ENCODE assay signal across 8 cellular contexts in genomic region chr11:65888163-65888814, GRCh38. TPM values are rescaled to one million over a fixed set of nuclear protein-coding genes. Genes with fewer than 3 reads are reported as not detected.
DNase-seq lines count a peak whose midpoint lies in the region; ATAC-seq and TF ChIP-seq lines count a peak whose summit lies in the region.

FIBP (minus strand) TSS chr11:65888471; CDS start chr11:65888418, 53 bp downstream.

- DNase-seq in GM12865 (ENCODE audit: low read depth) (peak; percentile 99), NCI-H187 (lab: John Stamatoyannopoulos, UW) (peak; percentile 72 to 90), T-helper 17 cell (peak; percentile 88 to 94 (median 94)), amygdala (lab: John Stamatoyannopoulos, UW) (peak; percentile 61 to 98 (median 95)), left ventricle myocardium superior (peak; percentile 98), psoas muscle (peak; percentile 98 to 99)

- H3K4me3 ChIP-seq in GM12865 (ENCODE audit: low read depth, low read length) (peak within 1 kb of the TSS; percentile 78), psoas muscle (peak within 1 kb of the TSS; percentile 75), urinary bladder (ENCODE audit: low read depth, low read length) (peak within 1 kb of the TSS; percentile 51)

- no peaks in the 10 kb centered on the region for H3K27me3 ChIP-seq in psoas muscle (ENCODE audit: insufficient read depth in 3 of 3, low read length in 2 of 3)

- H3K36me3 Mint-ChIP-seq in T-helper 17 cell (ENCODE audit: low read depth): peaks cover 3% of the 10 kb centered on the region

- intact Hi-C loops in left ventricle myocardium superior (cut with micrococcal nuclease): loop anchor here (10.0 kb wide), 1 partner anchor 97 kb away; no protein-coding TSS in a partner anchor
- intact Hi-C loops in psoas muscle (cut with DNase I): loop anchor here (1.0 to 5.0 kb wide), 2 partner anchors 31 to 74 kb away; partner anchors contain the start of genes SART1 (in 2 of the 2), C11orf68 (in 1 of the 2) and DRAP1 (in 1 of the 2)

- H3K4me3 Mint-ChIP-seq in T-helper 17 cell: peak within 1 kb of the TSS; percentile 95

- peak within 1 kb of the TSS; percentile 97 for H3K27ac ChIP-seq in psoas muscle
- H3K27ac ChIP-seq in urinary bladder (ENCODE audit: low read depth): peak within 1 kb of the TSS; percentile 91

- H3K27ac Mint-ChIP-seq in T-helper 17 cell: peak within 1 kb of the TSS; percentile 98

- peaks cover 48% of the 10 kb centered on the region for H3K4me1 Mint-ChIP-seq in T-helper 17 cell

- peak; percentile 78 for TF ChIP-seq CTCF in GM12865 (IDR thresholded peaks at IDR 0.05; ENCODE audit: insufficient read depth, low read depth, low read length, missing control alignments)
- peak; percentile 73 for TF ChIP-seq CTCF in psoas muscle (IDR thresholded peaks at IDR 0.05)

- peak; percentile 51 for ATAC-seq in HG02852 (IDR thresholded peaks at IDR 0.05; ENCODE audit: unreplicated experiment)
- ATAC-seq in T-helper 17 cell: peak; percentile 64
- ATAC-seq in left ventricle myocardium superior: peak; percentile 84
- peak; percentile 82 to 86 (median 84) for ATAC-seq in psoas muscle

- H3K36me3 ChIP-seq in psoas muscle (ENCODE audit: insufficient read depth in 1 of 2, low read depth in 1 of 2) (peaks cover 8 to 37% of the 10 kb centered on the region in 2 donors), urinary bladder (ENCODE audit: insufficient read depth) (no peaks in the 10 kb centered on the region)

- H3K9me3 ChIP-seq in T-helper 17 cell (ENCODE audit: control insufficient read depth, low read length, poor library complexity, severe bottlenecking) (no peaks in the 10 kb centered on the region), psoas muscle (no peaks in the 10 kb centered on the region)

- H3K4me1 ChIP-seq in psoas muscle: peaks cover 26% of the 10 kb centered on the region
- no peaks in the 10 kb centered on the region for H3K4me1 ChIP-seq in urinary bladder (ENCODE audit: insufficient read depth)

- 0% methylated on average over 42 to 57 of the region's 57 CpGs for WGBS in psoas muscle, 3 donors
- under 1% methylated on average over 57 of the region's 57 CpGs for WGBS in urinary bladder

- H3K27me3 Mint-ChIP-seq in T-helper 17 cell: no peaks in the 10 kb centered on the region

RNA-seq across cellular contexts. Expression of gene FIBP, which starts in this region (rescaled TPM):
- total RNA-seq in T-helper 17 cell (10 to 100 TPM; 27.7 to 30.4 TPM), left ventricle myocardium superior (44.9 TPM), psoas muscle (10 to 100 TPM; 27.7 to 42.5 (median 37.0) TPM), urinary bladder (60.7 TPM)
- polyA plus RNA-seq in psoas muscle (10 to 100 TPM; 32.2 to 73.9 (median 44.1) TPM), urinary bladder (64.0 TPM)

Comparison
In these comparisons a context has a peak if more than half of its experiments do, and no peak if none do; other contexts are left out.
1. Peak in every context shown above with its lines: DNase-seq, ATAC-seq, H3K4me3 ChIP-seq and H3K27ac ChIP-seq.